In genomic region chr13:24097064-24097463, GRCh38 we compare ENCODE assay signal across 8 cellular contexts.
DNase-seq lines count a peak whose midpoint lies in the region; ATAC-seq and TF ChIP-seq lines count a peak whose summit lies in the region.
"Had no signal": no experiment of that assay in that cellular context is flagged by ENCODE, and none has a peak within 500 bp of the region (broad histone marks: within the 10 kb centered on the region; RNA-seq: fewer than 3 reads in every experiment).

No MANE protein-coding gene starts in this region.

- H3K27me3 ChIP-seq in adrenal gland = no peaks in the 10 kb centered on the region

- peaks cover 0 to 4% of the 10 kb centered on the region in 2 donors for H3K4me1 ChIP-seq in adrenal gland (replicated peaks in 1 of 2)

- H3K27ac ChIP-seq in adrenal gland = no peak overlapping the region
- H3K27ac ChIP-seq: thoracic aorta had no signal

- no peak for TF ChIP-seq CTCF in adrenal gland (IDR thresholded peaks at IDR 0.05)

- no peak overlapping the region for H3K4me3 ChIP-seq in adrenal gland
- H3K4me3 ChIP-seq: thoracic aorta had no signal

- intact Hi-C loops in adrenal gland (cut with DNase I) = no loop called here
- intact Hi-C loops in posterior cingulate gyrus (cut with DNase I) = no loop called here

- no peak for TF ChIP-seq POLR2A in adrenal gland (IDR thresholded peaks at IDR 0.05)

- ATAC-seq in GM19351 (IDR thresholded peaks at IDR 0.05; ENCODE audit: unreplicated experiment) (peak; percentile 72), GM18861 (IDR thresholded peaks at IDR 0.05; ENCODE audit: unreplicated experiment) (no peak)

- H3K36me3 ChIP-seq in adrenal gland (replicated peaks in 1 of 2) = no peaks in the 10 kb centered on the region
- H3K36me3 ChIP-seq: thoracic aorta had no signal

- 62 to 79% (median 70%) methylated on average over 3 to 4 of the region's 4 CpGs for whole genome bisulfite sequencing in adrenal gland, 4 donors

- DNase-seq in M059J (ENCODE audit: low read depth) = peak; percentile 57
- peak in 5 of 7 donors; percentile 34 to 61 (median 50) for DNase-seq in adrenal gland
- peak; percentile 13 for DNase-seq in stimulated activated CD4-positive, alpha-beta T cell treated with anti-CD3 and anti-CD28 coated beads, Interleukin-4, amount 100 ng/mL, for 1 hour
- DNase-seq in posterior cingulate gyrus = no peak
- no peak for DNase-seq in mucosa of gallbladder (ENCODE audit: low spot score)

- no peaks in the 10 kb centered on the region for H3K9me3 ChIP-seq in adrenal gland (replicated peaks in 1 of 3)
- H3K9me3 ChIP-seq: thoracic aorta had no signal

Comparison
In these comparisons a context has a peak if more than half of its experiments do, and no peak if none do; other contexts are left out.
1. DNase-seq: peak in M059J (single experiment), adrenal gland (5 of 7) and stimulated activated CD4-positive, alpha-beta T cell treated with anti-CD3 and anti-CD28 coated beads, Interleukin-4, amount 100 ng/mL, for 1 hour (single experiment); none in posterior cingulate gyrus (0 of 10) and mucosa of gallbladder (single experiment).